Comparison of ENCODE assay signal across 8 cellular contexts in the genomic region with DNA sequence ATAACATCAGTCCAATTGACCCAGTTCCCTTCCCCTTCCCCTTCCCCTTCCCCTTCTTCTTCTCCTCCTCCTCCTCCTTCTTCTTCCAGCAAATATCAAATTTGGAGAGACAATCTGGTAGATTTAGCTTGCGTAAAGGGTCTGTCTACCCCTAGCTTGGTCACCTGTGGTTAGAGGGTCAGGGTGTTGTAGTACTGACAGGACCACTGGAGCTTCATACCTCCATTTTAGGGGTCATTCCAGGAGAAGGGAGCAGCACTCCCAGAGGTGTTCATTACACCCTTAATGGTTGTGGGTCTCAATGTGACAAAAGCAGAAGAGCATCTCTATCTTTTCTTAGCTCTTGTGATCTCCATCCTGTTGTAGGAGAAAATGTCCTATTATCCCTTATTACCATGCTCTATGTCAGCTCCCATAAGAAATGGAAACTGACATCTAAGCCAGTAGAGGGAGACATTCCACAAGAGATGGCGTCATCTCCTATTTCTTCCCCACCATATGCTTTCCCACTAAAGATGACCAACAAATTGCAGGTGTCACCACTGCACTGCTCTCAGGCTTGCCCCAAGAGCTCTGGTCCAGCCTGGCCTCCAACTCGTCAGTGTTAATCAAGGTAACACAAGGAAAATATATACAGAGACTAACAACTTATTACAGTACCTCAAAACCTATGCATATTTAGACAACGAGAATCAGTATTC. TPM values are rescaled to one million over a fixed set of nuclear protein-coding genes. Genes with fewer than 3 reads are reported as not detected.
A peak's percentile ranks its signal among the peaks of the same experiment; 100 is the strongest.
DNase-seq lines count a peak whose midpoint lies in the region; ATAC-seq and TF ChIP-seq lines count a peak whose summit lies in the region.

No MANE protein-coding gene starts in this region.

- H3K36me3 Mint-ChIP-seq in endodermal cell (ENCODE audit: low read depth): no peaks in the 10 kb centered on the region
- no peaks in the 10 kb centered on the region for H3K36me3 Mint-ChIP-seq in CD4-positive, alpha-beta memory T cell

- intact Hi-C loops in CD4-positive, alpha-beta memory T cell (cut with micrococcal nuclease): loop anchor here (10.0 kb wide), 1 partner anchor 1226 kb away; no protein-coding TSS in a partner anchor

- peak; percentile 0 for DNase-seq in DMS 273 treated with DMSO at 0.1 percent for 48 hours (lab: John Stamatoyannopoulos, UW)
- peak; percentile 21 for DNase-seq in NCI-H526 treated with DMSO at 0.1 percent for 48 hours (lab: John Stamatoyannopoulos, UW)
- DNase-seq in endodermal cell: peak; percentile 72
- peak; percentile 41 for DNase-seq in non-pigmented ciliary epithelial cell (ENCODE audit: low read depth)
- no peak for DNase-seq in CD4-positive, alpha-beta memory T cell
- no peak for DNase-seq in occipital lobe (lab: John Stamatoyannopoulos, UW)

- H3K4me1 ChIP-seq in endodermal cell (ENCODE audit: control insufficient read depth, insufficient read depth, low read length): no peaks in the 10 kb centered on the region
- no peaks in the 10 kb centered on the region for H3K4me1 ChIP-seq in CD4-positive, alpha-beta memory T cell (ENCODE audit: insufficient read depth, low read length)

- H3K4me3 Mint-ChIP-seq in endodermal cell: no peak overlapping the region
- peak overlapping the region in 1 of 8 donors; percentile 12 for H3K4me3 Mint-ChIP-seq in CD4-positive, alpha-beta memory T cell

- no peaks in the 10 kb centered on the region for H3K9me3 ChIP-seq in endodermal cell (ENCODE audit: control insufficient read depth, low read length)
- H3K9me3 ChIP-seq in CD4-positive, alpha-beta memory T cell (ENCODE audit: control insufficient read depth in 1 of 2, low read length in 2 of 2): no peaks in the 10 kb centered on the region

- peaks cover 3% of the 10 kb centered on the region for H3K27me3 Mint-ChIP-seq in endodermal cell (ENCODE audit: insufficient read depth)
- peaks cover 5 to 9% of the 10 kb centered on the region in 2 donors for H3K27me3 Mint-ChIP-seq in CD4-positive, alpha-beta memory T cell

- ATAC-seq in GM18868 (IDR thresholded peaks at IDR 0.05; ENCODE audit: unreplicated experiment) (peak; percentile 84), HG03039 (IDR thresholded peaks at IDR 0.05; ENCODE audit: unreplicated experiment) (peak; percentile 80)

- POLR2A ChIA-PET in CD4-positive, alpha-beta memory T cell (lab: Charles Lee; ENCODE audit: partially characterized antibody): interaction anchor here (1.1 kb wide), 1 partner anchor 9 kb away, joined by 4 read pairs; a partner anchor contains a TSS

- H3K9me3 Mint-ChIP-seq in endodermal cell: no peaks in the 10 kb centered on the region
- H3K9me3 Mint-ChIP-seq in CD4-positive, alpha-beta memory T cell: no peaks in the 10 kb centered on the region

- CTCF ChIA-PET in CD4-positive, alpha-beta memory T cell (lab: Charles Lee; ENCODE audit: partially characterized antibody): interaction anchor here (0.8 to 2.8 kb wide), 11 partner anchors 9 to 815 kb away, joined by 3 to 33 read pairs (median 4); a partner anchor contains a TSS

- no peaks in the 10 kb centered on the region for H3K36me3 ChIP-seq in endodermal cell (ENCODE audit: control insufficient read depth, insufficient read depth, low read length)
- H3K36me3 ChIP-seq in CD4-positive, alpha-beta memory T cell (ENCODE audit: insufficient read depth, low read length): no peaks in the 10 kb centered on the region

- no peak overlapping the region for H3K27ac ChIP-seq in endodermal cell (ENCODE audit: low read depth, low read length)
- no peak overlapping the region for H3K27ac ChIP-seq in CD4-positive, alpha-beta memory T cell (ENCODE audit: low read depth, low read length)

- no peak overlapping the region for H3K4me3 ChIP-seq in endodermal cell (ENCODE audit: low read length)
- no peak overlapping the region for H3K4me3 ChIP-seq in CD4-positive, alpha-beta memory T cell (ENCODE audit: low read length in 2 of 2)

- no peak overlapping the region for H3K9ac ChIP-seq in endodermal cell (ENCODE audit: extremely low read depth, low read length, poor library complexity, severe bottlenecking)

- H3K4me1 Mint-ChIP-seq in endodermal cell: peaks cover 10% of the 10 kb centered on the region
- no peaks in the 10 kb centered on the region for H3K4me1 Mint-ChIP-seq in CD4-positive, alpha-beta memory T cell

- peak; percentile 90 for TF ChIP-seq CTCF in endodermal cell (conservative IDR thresholded peaks at IDR 0.05)

- H3K27me3 ChIP-seq in endodermal cell (ENCODE audit: control insufficient read depth, insufficient read depth, low read length, poor library complexity, severe bottlenecking): no peaks in the 10 kb centered on the region
- no peaks in the 10 kb centered on the region for H3K27me3 ChIP-seq in CD4-positive, alpha-beta memory T cell (ENCODE audit: insufficient read depth, low read length)

- H3K27ac Mint-ChIP-seq in endodermal cell: no peak overlapping the region
- no peak overlapping the region for H3K27ac Mint-ChIP-seq in CD4-positive, alpha-beta memory T cell

- WGBS in endodermal cell (ENCODE audit: insufficient coverage in 1 of 2, insufficient read length in 1 of 2), 2 experiments: 61 to 75% methylated on average over 2 to 4 of the region's 4 CpGs

RNA-seq across cellular contexts. Expression of a gene that starts 3.5 kb away (rescaled TPM):
- total RNA-seq in endodermal cell (under 1 TPM in 1 of 2 donors, not detected in 1; 0.55 TPM), occipital lobe (2.8 TPM)
- 2.6 TPM for polyA plus RNA-seq in endodermal cell (2013, experiment 1 of 2)
- polyA plus RNA-seq in endodermal cell (2013, experiment 2 of 2): 0.79 TPM
- not detected for total RNA-seq in CD4-positive, alpha-beta memory T cell
- polyA plus RNA-seq in CD4-positive, alpha-beta memory T cell: not detected

RNA-seq across cellular contexts. Expression of a gene that starts 9.1 kb away (rescaled TPM):
- total RNA-seq in endodermal cell: 100 to 1,000 TPM; 132 to 235 TPM
- 93.5 TPM for polyA plus RNA-seq in endodermal cell (2013, experiment 1 of 2)
- polyA plus RNA-seq in endodermal cell (2013, experiment 2 of 2): 98.4 TPM
- 10 to 100 TPM; 77.5 to 81.8 TPM for total RNA-seq in CD4-positive, alpha-beta memory T cell
- polyA plus RNA-seq in CD4-positive, alpha-beta memory T cell: 10 to 100 TPM; 84.3 to 91.8 TPM
- total RNA-seq in occipital lobe: 81.1 TPM

RNA-seq across cellular contexts. Expression of a gene that starts 31.3 kb away (rescaled TPM):
- total RNA-seq in endodermal cell (1 to 10 TPM; 3.1 to 3.7 TPM), occipital lobe (2.8 TPM)
- polyA plus RNA-seq in endodermal cell (2013, experiment 1 of 2): 1.5 TPM
- polyA plus RNA-seq in endodermal cell (2013, experiment 2 of 2): 0.70 TPM
- total RNA-seq in CD4-positive, alpha-beta memory T cell: not detected
- polyA plus RNA-seq in CD4-positive, alpha-beta memory T cell: not detected

RNA-seq across cellular contexts. Expression of a gene that starts 53.2 kb away (rescaled TPM):
- under 1 TPM in 1 of 2 donors, not detected in 1; 0.89 TPM for total RNA-seq in endodermal cell
- 0.36 TPM for polyA plus RNA-seq in endodermal cell (2013, experiment 1 of 2)
- polyA plus RNA-seq in endodermal cell (2013, experiment 2 of 2): 0.41 TPM
- total RNA-seq in CD4-positive, alpha-beta memory T cell: not detected
- polyA plus RNA-seq in CD4-positive, alpha-beta memory T cell: not detected
- total RNA-seq in occipital lobe: 3.1 TPM

Comparison
In these comparisons a context has a peak if more than half of its experiments do, and no peak if none do; other contexts are left out.
1. DNase-seq: peak in DMS 273 treated with DMSO at 0.1 percent for 48 hours (single experiment), NCI-H526 treated with DMSO at 0.1 percent for 48 hours (single experiment), endodermal cell (single experiment) and non-pigmented ciliary epithelial cell (single experiment); none in CD4-positive, alpha-beta memory T cell (0 of 5) and occipital lobe (single experiment).